ENCODE assay signal across 35 cellular contexts in the genomic region with DNA sequence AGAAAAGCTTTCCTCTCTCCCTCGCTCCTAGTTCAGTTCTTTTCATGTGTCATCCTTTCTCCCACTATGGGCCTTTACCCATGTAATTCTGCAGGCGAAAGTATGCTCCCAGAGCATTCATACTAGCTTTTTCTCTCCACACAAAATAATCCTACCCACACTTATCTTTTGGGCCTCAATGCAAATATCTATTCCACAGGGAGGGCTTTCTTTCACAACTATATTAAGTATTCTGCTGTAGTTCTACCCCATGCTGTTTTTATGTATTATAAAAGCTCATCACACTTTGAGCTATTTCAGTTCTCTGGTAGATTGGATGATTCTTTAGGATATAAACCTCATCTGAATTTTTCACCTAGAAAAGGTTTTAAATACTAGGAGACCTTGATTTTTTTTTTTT.
"Had no signal": no experiment of that assay in that cellular context is flagged by ENCODE, and none has a peak within 500 bp of the region (broad histone marks: within the 10 kb centered on the region; RNA-seq: fewer than 3 reads in every experiment).

No MANE protein-coding gene starts in this region.

- H3K27me3 ChIP-seq: MG63 had no signal

- H3K36me3 ChIP-seq: MG63 had no signal

- DNase-seq: Karpas-422, Kasumi-1, MG63, MM.1S, MV-4-11, NCI-H1048, NCI-H1092, NCI-H1092 treated with DMSO at 0.1 percent for 48 hours, NCI-H1105, NCI-H1105 treated with DMSO at 0.1 percent for 48 hours, NCI-H1417, NCI-H1417 treated with DMSO at 0.1 percent for 48 hours, NCI-H1436, NCI-H1436 treated with DMSO at 0.1 percent for 48 hours, NCI-H146, NCI-H1694, NCI-H1694 treated with DMSO at 0.1 percent for 48 hours, NCI-H187, NCI-H187 treated with DMSO at 0.1 percent for 48 hours, NCI-H1930, NCI-H2029, NCI-H2029 treated with DMSO at 0.1 percent for 48 hours, NCI-H2081, NCI-H2081 treated with DMSO at 0.1 percent for 48 hours, NCI-H2107, NCI-H2171, NCI-H2171 treated with DMSO at 0.1 percent for 48 hours, NCI-H2227 treated with DMSO at 0.1 percent for 48 hours, NCI-H226, NCI-H345, NCI-H446, NCI-H446 treated with DMSO at 0.1 percent for 48 hours, NCI-H510A, NCI-H510A treated with DMSO at 0.1 percent for 48 hours, NCI-H524 had no signal

- H3K4me3 ChIP-seq: MG63 had no signal
